22 cellular contexts compared by ENCODE assay signal in genomic region chr9:137642118-137642601, GRCh38.
"Had no signal": no experiment of that assay in that cellular context is flagged by ENCODE, and none has a peak within 500 bp of the region (broad histone marks: within the 10 kb centered on the region; RNA-seq: fewer than 3 reads in every experiment).

No MANE protein-coding gene starts in this region.

- H3K27ac ChIP-seq: body of pancreas, colonic mucosa, epithelial cell of prostate, upper lobe of left lung had no signal

- H3K9me3 Mint-ChIP-seq: activated naive CD4-positive, alpha-beta T cell treated with anti-CD3 and anti-CD28 coated beads, Interleukin-2, amount 50 U/mL, for 72 hours; endodermal cell; mesothelial cell of epicardium; stimulated activated naive CD8-positive, alpha-beta T cell treated with anti-CD3 and anti-CD28 coated beads, Interleukin-15, Interleukin-2, amounts not matched to agents 100 ng/mL and 50 ng/mL, for 24 hours; T-cell had no signal

- H3K4me3 Mint-ChIP-seq: endodermal cell; mesothelial cell of epicardium; stimulated activated naive CD8-positive, alpha-beta T cell treated with anti-CD3 and anti-CD28 coated beads, Interleukin-15, Interleukin-2, amounts not matched to agents 100 ng/mL and 50 ng/mL, for 24 hours had no signal

- H3K27ac Mint-ChIP-seq: endodermal cell, mesothelial cell of epicardium had no signal

- DNase-seq: activated CD4-positive, alpha-beta T cell treated with anti-CD3 and anti-CD28 coated beads, Interleukin-2, amount 50 U/mL, for 1 hour; activated CD4-positive, CD25-positive, alpha-beta regulatory T cell; activated CD8-positive, alpha-beta memory T cell treated with anti-CD3 and anti-CD28 coated beads for 24 hours; activated CD8-positive, alpha-beta memory T cell treated with anti-CD3 and anti-CD28 coated beads, Interleukin-2, amount 50 U/mL, for 48 hours; activated effector memory CD4-positive, alpha-beta T cell treated with anti-CD3 and anti-CD28 coated beads, Interleukin-2, amount 50 U/mL, for 16 hours; activated T-cell treated with anti-CD3 and anti-CD28 coated beads, Interleukin-2, amount 50 U/mL, for 48 hours; amygdala; body of pancreas; colonic mucosa; endodermal cell; foreskin fibroblast; hippocampal formation; occipital lobe; T-cell; T-helper 9 cell; upper lobe of left lung had no signal

- ATAC-seq: activated naive CD4-positive, alpha-beta T cell treated with anti-CD3 and anti-CD28 coated beads, Interleukin-2, amount 50 U/mL, for 72 hours; body of pancreas; left lobe of liver; SK-N-SH treated with all-trans-retinoic acid at 6 μM for 48 hours; T-cell had no signal

- H3K27me3 Mint-ChIP-seq: stimulated activated naive CD8-positive, alpha-beta T cell treated with anti-CD3 and anti-CD28 coated beads, Interleukin-15, Interleukin-2, amounts not matched to agents 100 ng/mL and 50 ng/mL, for 24 hours; T-cell had no signal
